Comparison of ENCODE assay signal across 8 cellular contexts in the genomic region with DNA sequence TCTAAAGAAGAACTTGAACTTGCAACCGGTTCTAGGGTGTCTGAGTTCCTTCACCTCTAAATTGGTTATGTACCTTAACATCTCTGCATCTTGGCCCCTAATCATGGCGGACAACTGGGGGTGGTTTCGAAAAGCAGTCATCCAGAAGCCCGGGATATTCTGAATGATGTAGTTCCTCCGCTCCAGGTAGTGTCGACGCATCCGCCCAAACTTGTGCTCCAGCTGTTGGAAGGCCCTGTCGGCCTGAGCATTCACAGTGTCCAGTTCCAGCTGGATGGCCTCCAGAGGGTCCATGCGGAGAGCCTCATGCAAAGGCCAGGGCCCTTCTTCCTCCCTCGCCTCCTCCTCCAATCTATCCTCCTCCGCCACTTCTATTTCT. TPM values are rescaled to one million over a fixed set of nuclear protein-coding genes. Genes with fewer than 3 reads are reported as not detected.
A peak's percentile ranks its signal among the peaks of the same experiment; 100 is the strongest.
DNase-seq lines count a peak whose midpoint lies in the region; ATAC-seq and TF ChIP-seq lines count a peak whose summit lies in the region.

No MANE protein-coding gene starts in this region.

- TF ChIP-seq CTCF in AG09309 (IDR thresholded peaks at IDR 0.05; ENCODE audit: control insufficient read depth, insufficient read depth, low read depth, low read length, missing control alignments) (no peak), ovary (IDR thresholded peaks at IDR 0.05) (no peak)

- H3K4me3 ChIP-seq in AG09309 (ENCODE audit: control insufficient read depth, low read depth, low read length) (peak overlapping the region; percentile 91), ovary (peak overlapping the region; percentile 93)

- H3K27ac ChIP-seq in ovary: peak overlapping the region; percentile 99

- peak overlapping the region; percentile 99 for H3K4me3 Mint-ChIP-seq in activated CD4-positive, alpha-beta T cell treated with anti-CD3 and anti-CD28 coated beads, Interleukin-2, amount 10 ng/mL, durations not matched to agents 24 days and 14 days

- no peaks in the 10 kb centered on the region for H3K9me3 Mint-ChIP-seq in activated CD4-positive, alpha-beta T cell treated with anti-CD3 and anti-CD28 coated beads, Interleukin-2, amount 10 ng/mL, durations not matched to agents 24 days and 14 days

- H3K27me3 Mint-ChIP-seq in activated CD4-positive, alpha-beta T cell treated with anti-CD3 and anti-CD28 coated beads, Interleukin-2, amount 10 ng/mL, durations not matched to agents 24 days and 14 days: peaks cover 3% of the 10 kb centered on the region

- no peak for TF ChIP-seq EP300 in ovary (IDR thresholded peaks at IDR 0.05)

- intact Hi-C loops in activated CD4-positive, alpha-beta T cell treated with anti-CD3 and anti-CD28 coated beads, Interleukin-2, amount 10 ng/mL, durations not matched to agents 24 days and 14 days (cut with micrococcal nuclease): loop anchor here (1.0 to 5.0 kb wide), 7 partner anchors 11 to 402 kb away; partner anchors contain the start of genes DSE, KPNA5, NT5DC1 and RWDD1
- intact Hi-C loops in ovary (cut with DNase I): loop anchor here in 2 of 4 donors (5.0 to 10.0 kb wide), 3 partner anchors 256 to 286 kb away; no protein-coding TSS in a partner anchor

- H3K27ac Mint-ChIP-seq in activated CD4-positive, alpha-beta T cell treated with anti-CD3 and anti-CD28 coated beads, Interleukin-2, amount 10 ng/mL, durations not matched to agents 24 days and 14 days: peak overlapping the region; percentile 98

- H3K36me3 ChIP-seq in ovary: no peaks in the 10 kb centered on the region

- H3K4me1 Mint-ChIP-seq in activated CD4-positive, alpha-beta T cell treated with anti-CD3 and anti-CD28 coated beads, Interleukin-2, amount 10 ng/mL, durations not matched to agents 24 days and 14 days: peaks cover 42% of the 10 kb centered on the region

- WGBS in ovary, 3 donors: 1 to 2% (median 1%) methylated on average over 12 of the region's 12 CpGs

- no peaks in the 10 kb centered on the region for H3K27me3 ChIP-seq in ovary

- peaks cover 8% of the 10 kb centered on the region for H3K4me1 ChIP-seq in ovary (ENCODE audit: insufficient read depth)

- TF ChIP-seq POLR2A in ovary (IDR thresholded peaks at IDR 0.05): no peak

- peaks cover 45% of the 10 kb centered on the region for H3K36me3 Mint-ChIP-seq in activated CD4-positive, alpha-beta T cell treated with anti-CD3 and anti-CD28 coated beads, Interleukin-2, amount 10 ng/mL, durations not matched to agents 24 days and 14 days (ENCODE audit: low read depth)

- DNase-seq in AG09309 (ENCODE audit: low read depth) (no peak), HCEC 1CT (peak; percentile 37), fibroblast of the conjunctiva (ENCODE audit: low read depth) (peak; percentile 21), ovary (peak; percentile 81 to 86 (median 85)), hepatic stellate cell (ENCODE audit: low spot score) (no peak)
- DNase-seq in activated CD4-positive, alpha-beta T cell treated with anti-CD3 and anti-CD28 coated beads, Interleukin-2, amount 10 ng/mL, durations not matched to agents 24 days and 14 days: no peak
- DNase-seq in activated CD4-positive, CD25-positive, alpha-beta regulatory T cell treated with anti-CD3 and anti-CD28 coated beads, Interleukin-2, amount 50 U/mL, for 72 hours: no peak

- no peaks in the 10 kb centered on the region for H3K9me3 ChIP-seq in ovary

- ATAC-seq in HG02970 (IDR thresholded peaks at IDR 0.05; ENCODE audit: low FRiP score, unreplicated experiment): no peak

RNA-seq across cellular contexts. Expression of gene TSPYL1, which starts 0.9 kb away (rescaled TPM):
- 39.1 and 41.2 TPM in 2 replicates for total RNA-seq in activated CD4-positive, alpha-beta T cell treated with anti-CD3 and anti-CD28 coated beads, Interleukin-2, amount 10 ng/mL, durations not matched to agents 24 days and 14 days
- 100 to 1,000 TPM in 4 of 7 donors, 10 to 100 TPM in 3; 60.0 to 155 (median 113) TPM for total RNA-seq in ovary
- 10 to 100 TPM; 39.2 to 88.4 TPM for polyA plus RNA-seq in ovary

RNA-seq across cellular contexts. Expression of gene TSPYL4, which starts 25.0 kb away (rescaled TPM):
- 22.1 and 22.2 TPM in 2 replicates for total RNA-seq in activated CD4-positive, alpha-beta T cell treated with anti-CD3 and anti-CD28 coated beads, Interleukin-2, amount 10 ng/mL, durations not matched to agents 24 days and 14 days
- 10 to 100 TPM; 18.1 to 44.4 (median 31.0) TPM for total RNA-seq in ovary
- polyA plus RNA-seq in ovary: 10 to 100 TPM; 23.0 to 35.3 TPM

Comparison
In these comparisons a context has a peak if more than half of its experiments do, and no peak if none do; other contexts are left out.
1. DNase-seq: peak in HCEC 1CT (single experiment), fibroblast of the conjunctiva (single experiment) and ovary (5 of 5); none in AG09309 (single experiment), activated CD4-positive, alpha-beta T cell treated with anti-CD3 and anti-CD28 coated beads, Interleukin-2, amount 10 ng/mL, durations not matched to agents 24 days and 14 days (single experiment), hepatic stellate cell (single experiment) and activated CD4-positive, CD25-positive, alpha-beta regulatory T cell treated with anti-CD3 and anti-CD28 coated beads, Interleukin-2, amount 50 U/mL, for 72 hours (single experiment).